ENCODE assay signal across 17 cellular contexts in the genomic region with DNA sequence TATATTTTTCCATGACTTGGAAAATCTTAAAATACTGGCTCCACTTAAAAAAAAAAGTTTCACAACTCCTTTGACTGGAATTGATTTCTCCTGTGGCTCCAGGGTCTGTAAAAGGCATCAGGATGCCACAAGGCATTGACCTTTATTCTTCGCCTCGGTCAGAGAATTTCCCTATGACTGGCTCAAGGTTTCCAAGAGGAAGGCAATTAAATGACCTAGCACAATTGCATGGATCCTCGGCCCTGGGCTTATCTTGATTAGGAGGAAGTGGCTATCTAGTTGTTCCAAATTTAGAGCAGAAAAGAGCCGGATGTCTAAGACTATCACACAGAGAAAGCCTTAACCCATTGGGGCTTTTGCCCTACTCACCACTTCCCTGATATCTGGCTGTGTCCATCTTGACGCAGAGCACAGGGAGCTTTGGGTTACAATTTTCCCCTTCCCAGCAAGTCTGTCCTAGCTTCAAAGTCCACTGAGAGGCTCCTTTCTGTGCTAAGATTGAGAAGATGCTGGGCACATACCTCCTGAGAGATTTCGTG. TPM values are rescaled to one million over a fixed set of nuclear protein-coding genes. Genes with fewer than 3 reads are reported as not detected.
DNase-seq lines count a peak whose midpoint lies in the region; ATAC-seq and TF ChIP-seq lines count a peak whose summit lies in the region.
"Had no signal": no experiment of that assay in that cellular context is flagged by ENCODE, and none has a peak within 500 bp of the region (broad histone marks: within the 10 kb centered on the region; RNA-seq: fewer than 3 reads in every experiment).

No MANE protein-coding gene starts in this region.

- H3K27me3 ChIP-seq in HAP-1 (ENCODE audit: low read depth): peaks cover 12% of the 10 kb centered on the region; the same call in 1 of the 2 replicates
- no peaks in the 10 kb centered on the region for H3K27me3 ChIP-seq in ascending aorta
- H3K27me3 ChIP-seq in gastrocnemius medialis: no peaks in the 10 kb centered on the region

- no peak overlapping the region for H3K27ac Mint-ChIP-seq in natural killer cell treated with Interleukin-12 subunit alpha and Interleukin-12 subunit beta and Interleukin-15 and Interleukin-18, amount 100 ng/mL, for 72 hours
- H3K27ac Mint-ChIP-seq: B cell had no signal

- ATAC-seq in left cardiac atrium (peak; percentile 46 to 62), gastrocnemius medialis (peak; percentile 56 to 69), HG02970 (IDR thresholded peaks at IDR 0.05; ENCODE audit: low FRiP score, unreplicated experiment) (no peak), HG02884 (IDR thresholded peaks at IDR 0.05; ENCODE audit: unreplicated experiment) (no peak)
- no peak for ATAC-seq in natural killer cell treated with Interleukin-12 subunit alpha and Interleukin-12 subunit beta and Interleukin-15 and Interleukin-18, amount 100 ng/mL, for 72 hours

- H3K4me1 ChIP-seq in HAP-1: peaks cover 22% of the 10 kb centered on the region
- peaks cover 0 to 3% of the 10 kb centered on the region in 2 donors for H3K4me1 ChIP-seq in ascending aorta
- peaks cover 5 to 28% of the 10 kb centered on the region in 2 donors for H3K4me1 ChIP-seq in gastrocnemius medialis

- no peak overlapping the region for H3K4me3 ChIP-seq in HAP-1
- no peak overlapping the region for H3K4me3 ChIP-seq in ascending aorta
- H3K4me3 ChIP-seq in gastrocnemius medialis: no peak overlapping the region

- H3K4me3 Mint-ChIP-seq in natural killer cell treated with Interleukin-12 subunit alpha and Interleukin-12 subunit beta and Interleukin-15 and Interleukin-18, amount 100 ng/mL, for 72 hours: no peak overlapping the region
- H3K4me3 Mint-ChIP-seq: B cell had no signal

- H3K27ac ChIP-seq in ascending aorta (peak overlapping the region; percentile 8 to 54), gastrocnemius medialis (peak overlapping the region; percentile 48 to 64 (median 56))
- H3K27ac ChIP-seq: epithelial cell of prostate had no signal

- intact Hi-C loops in ascending aorta (cut with DNase I): no loop called here
- intact Hi-C loops in left cardiac atrium (cut with DNase I): no loop called here
- intact Hi-C loops in gastrocnemius medialis (cut with DNase I; ENCODE audit: low total_unique reads): no loop called here

- H3K36me3 ChIP-seq in HAP-1 (replicated peaks) (no peaks in the 10 kb centered on the region), ascending aorta (no peaks in the 10 kb centered on the region), gastrocnemius medialis (no peaks in the 10 kb centered on the region)

- in situ Hi-C loops in HAP-1 (cut with MboI; ENCODE audit: low sequenced_read_pairs) (no loop called here), gastrocnemius medialis (cut with MboI; ENCODE audit: low sequenced_read_pairs in 4 of 4) (no loop called here)

- H3K9me3 ChIP-seq in HAP-1 (no peaks in the 10 kb centered on the region), ascending aorta (no peaks in the 10 kb centered on the region), gastrocnemius medialis (no peaks in the 10 kb centered on the region)

- no peaks in the 10 kb centered on the region for H3K4me1 Mint-ChIP-seq in natural killer cell treated with Interleukin-12 subunit alpha and Interleukin-12 subunit beta and Interleukin-15 and Interleukin-18, amount 100 ng/mL, for 72 hours (ENCODE audit: low read depth in 2 of 2)
- H3K4me1 Mint-ChIP-seq: B cell had no signal

- DNase-seq in HAP-1 (ENCODE audit: low spot score in 2 of 2) (peak; percentile 24 to 39), ascending aorta (ENCODE audit: low spot score in 2 of 2) (peak in 1 of 2 donors; percentile 64), left cardiac atrium (peak; percentile 64), gastrocnemius medialis (no peak), islet precursor cell (no peak)
- DNase-seq in natural killer cell treated with Interleukin-12 subunit alpha and Interleukin-12 subunit beta and Interleukin-15 and Interleukin-18, amount 100 ng/mL, for 72 hours (ENCODE audit: low spot score): no peak
- DNase-seq: activated CD4-positive, alpha-beta T cell treated with anti-CD3 and anti-CD28 coated beads, Interleukin-2, amount 50 U/mL, for 48 hours; activated effector memory CD4-positive, alpha-beta T cell treated with anti-CD3 and anti-CD28 coated beads, Interleukin-2, amount 50 U/mL, for 16 hours; central memory CD4-positive, alpha-beta T cell; H7; stimulated activated CD4-positive, alpha-beta T cell treated with anti-CD3 and anti-CD28 coated beads, Interleukin-4, amount 100 ng/mL, for 4 hours; stimulated activated naive CD4-positive, alpha-beta T cell treated with Interleukin-2 at 50 U/mL for 16 hours; T-helper 9 cell had no signal

- H3K27me3 Mint-ChIP-seq in natural killer cell treated with Interleukin-12 subunit alpha and Interleukin-12 subunit beta and Interleukin-15 and Interleukin-18, amount 100 ng/mL, for 72 hours: peaks cover 31 to 61% of the 10 kb centered on the region in 2 donors

- no peaks in the 10 kb centered on the region for H3K36me3 Mint-ChIP-seq in natural killer cell treated with Interleukin-12 subunit alpha and Interleukin-12 subunit beta and Interleukin-15 and Interleukin-18, amount 100 ng/mL, for 72 hours

- H3K9me3 Mint-ChIP-seq in natural killer cell treated with Interleukin-12 subunit alpha and Interleukin-12 subunit beta and Interleukin-15 and Interleukin-18, amount 100 ng/mL, for 72 hours: no peaks in the 10 kb centered on the region

- TF ChIP-seq CTCF in ascending aorta (IDR thresholded peaks at IDR 0.05) (no peak), gastrocnemius medialis (IDR thresholded peaks at IDR 0.05 in 4 of 5, conservative IDR thresholded peaks at IDR 0.05 in 1 of 5) (no peak)

- no peak for TF ChIP-seq POLR2A in gastrocnemius medialis (IDR thresholded peaks at IDR 0.05)

RNA-seq across cellular contexts. Expression of gene COL15A1, which starts 56.9 kb away (rescaled TPM):
- total RNA-seq in ascending aorta (58.6 TPM), left cardiac atrium (10 to 100 TPM; 73.3 to 75.0 TPM), gastrocnemius medialis (1 to 10 TPM; 4.0 to 7.8 (median 6.8) TPM)
- under 1 TPM; 0.14 to 0.47 TPM for total RNA-seq in natural killer cell treated with Interleukin-12 subunit alpha and Interleukin-12 subunit beta and Interleukin-15 and Interleukin-18, amount 100 ng/mL, for 72 hours
- total RNA-seq: B cell, H7 had no signal

Comparison
In these comparisons a context has a peak if more than half of its experiments do, and no peak if none do; other contexts are left out.
1. DNase-seq: peak in HAP-1 (2 of 2) and left cardiac atrium (single experiment); none in gastrocnemius medialis (0 of 2), islet precursor cell (single experiment) and natural killer cell treated with Interleukin-12 subunit alpha and Interleukin-12 subunit beta and Interleukin-15 and Interleukin-18, amount 100 ng/mL, for 72 hours (single experiment).
2. ATAC-seq: peak in left cardiac atrium (2 of 2) and gastrocnemius medialis (2 of 2); none in natural killer cell treated with Interleukin-12 subunit alpha and Interleukin-12 subunit beta and Interleukin-15 and Interleukin-18, amount 100 ng/mL, for 72 hours (0 of 2), HG02970 (single experiment) and HG02884 (single experiment).